In the genomic region with DNA sequence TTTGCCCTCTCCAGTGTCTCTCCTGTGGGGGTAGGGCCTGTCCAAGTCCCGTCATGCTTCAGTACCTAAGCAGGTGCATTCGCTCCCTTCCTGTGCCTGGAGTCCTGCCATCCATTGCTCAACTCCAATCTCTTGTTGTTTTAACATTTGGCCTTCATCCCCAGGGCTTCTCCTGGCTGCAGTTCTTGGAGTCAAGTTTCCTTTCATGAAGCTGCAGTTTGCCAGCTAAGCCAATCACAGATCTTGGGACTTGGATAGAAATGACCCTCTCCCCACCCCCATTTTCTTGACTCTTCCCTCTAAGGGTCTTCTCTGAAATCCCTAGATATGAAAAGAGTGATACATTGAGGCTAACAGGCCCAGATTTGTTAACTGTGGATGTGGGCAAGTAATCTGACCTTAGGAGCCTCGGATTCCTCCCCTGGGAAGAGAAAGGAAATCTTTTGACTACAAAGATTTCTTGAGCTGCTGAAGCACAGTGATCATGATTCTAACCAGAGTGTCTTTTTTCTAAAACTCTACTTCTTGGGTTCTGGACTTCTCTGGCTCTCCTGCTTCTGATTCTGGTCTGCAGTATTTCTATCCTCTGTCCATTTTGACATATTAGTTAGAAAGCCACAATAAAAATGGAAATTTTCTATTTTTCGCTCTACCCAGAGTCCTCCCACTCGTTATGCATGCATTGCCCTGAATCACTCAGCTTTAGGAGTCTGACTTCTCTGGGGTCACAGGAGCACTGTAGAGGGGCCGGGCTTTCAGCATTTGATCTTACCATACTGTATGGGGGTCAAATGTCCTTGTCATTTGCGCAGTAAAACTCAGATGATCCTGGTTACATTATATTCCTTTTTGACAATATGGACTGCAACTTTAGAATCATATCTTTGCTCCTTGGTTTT, we compare ENCODE assay signal across 10 cellular contexts.
DNase-seq lines count a peak whose midpoint lies in the region; ATAC-seq and TF ChIP-seq lines count a peak whose summit lies in the region.
"Had no signal": no experiment of that assay in that cellular context is flagged by ENCODE, and none has a peak within 500 bp of the region (broad histone marks: within the 10 kb centered on the region; RNA-seq: fewer than 3 reads in every experiment).

No MANE protein-coding gene starts in this region.

- peak overlapping the region; percentile 89 for H3K27ac ChIP-seq in VCaP
- H3K27ac ChIP-seq in upper lobe of left lung: peak overlapping the region; percentile 3 to 71 (median 9)

- TF ChIP-seq CTCF in VCaP (conservative IDR thresholded peaks at IDR 0.05) (no peak), upper lobe of left lung (IDR thresholded peaks at IDR 0.05) (no peak)

- peak in 1 of 4 donors; percentile 80 for TF ChIP-seq EP300 in upper lobe of left lung (IDR thresholded peaks at IDR 0.05)

- H3K27me3 ChIP-seq in upper lobe of left lung (no peaks in the 10 kb centered on the region), MG63 (no peaks in the 10 kb centered on the region)

- no peaks in the 10 kb centered on the region for H3K9me3 ChIP-seq in upper lobe of left lung
- no peaks in the 10 kb centered on the region for H3K9me3 ChIP-seq in MG63

- peak; percentile 48 to 85 for ATAC-seq in upper lobe of left lung (ENCODE audit: low FRiP score in 2 of 2)
- ATAC-seq in HG02759 (IDR thresholded peaks at IDR 0.05; ENCODE audit: unreplicated experiment): no peak

- H3K4me1 ChIP-seq in upper lobe of left lung: peaks cover 0 to 13% (median 5%) of the 10 kb centered on the region in 4 donors

- H3K4me3 ChIP-seq in upper lobe of left lung (no peak overlapping the region), MG63 (no peak overlapping the region)

- 73 to 82% methylated on average over 7 of the region's 7 CpGs for WGBS in upper lobe of left lung, 2 donors

- H3K36me3 ChIP-seq in upper lobe of left lung (no peaks in the 10 kb centered on the region), MG63 (no peaks in the 10 kb centered on the region)

- peak in 2 of 3 experiments; percentile 3 to 91 for DNase-seq in NCI-H1417 (lab: John Stamatoyannopoulos, UW)
- no peak for DNase-seq in NCI-H1417 treated with DMSO at 0.1 percent for 48 hours (lab: John Stamatoyannopoulos, UW)
- DNase-seq in kidney tubule cell (ENCODE audit: low spot score): peak; percentile 85
- DNase-seq in upper lobe of left lung: peak in 1 of 2 donors; percentile 91
- no peak for DNase-seq in MG63
- DNase-seq in NCI-H226: no peak
- DNase-seq: 8988T, T1000 had no signal

- TF ChIP-seq POLR2A in upper lobe of left lung (IDR thresholded peaks at IDR 0.05): peak in 1 of 4 donors; percentile 26

Comparison
In these comparisons a context has a peak if more than half of its experiments do, and no peak if none do; other contexts are left out.
1. DNase-seq: peak in NCI-H1417 (2 of 3) and kidney tubule cell (single experiment); none in NCI-H1417 treated with DMSO at 0.1 percent for 48 hours (single experiment), MG63 (single experiment) and NCI-H226 (single experiment).